ENCODE assay signal across 2 cellular contexts in the genomic region with DNA sequence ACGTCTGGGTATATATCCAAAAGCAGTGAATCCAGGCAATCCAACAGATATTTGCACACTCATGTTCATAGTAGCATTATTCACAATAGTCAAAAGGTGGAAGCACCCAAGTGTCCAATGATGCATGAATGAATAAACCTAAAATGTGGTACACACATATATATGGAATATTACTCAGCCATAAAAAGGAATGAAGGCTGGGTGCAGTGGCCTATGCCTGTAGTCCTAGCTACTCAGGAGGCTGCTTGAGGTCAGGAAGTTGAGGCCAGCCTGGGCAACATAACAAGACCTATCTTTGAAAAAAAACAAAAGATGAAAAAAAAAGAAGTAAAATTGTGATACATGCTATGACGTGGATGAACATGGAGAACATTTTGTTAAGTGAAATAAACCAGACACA.
TF ChIP-seq lines count a peak whose summit lies in the region.

No MANE protein-coding gene starts in this region.

TF ChIP-seq in HEK293, 187 proteins besides CTCF, POLR2A, EP300 and RAD21:
- TF ChIP-seq ZNF658 (tag by site-specific recombination; IDR thresholded peaks at IDR 0.05) (no peak), ZNF146 (tag by site-specific recombination; IDR thresholded peaks at IDR 0.05) (peak; percentile 63)
TF ChIP-seq in HEK293: peak in this region for 1.

TF ChIP-seq in endothelial cell of umbilical vein, 7 proteins besides CTCF, POLR2A, EP300 and RAD21:
- TF ChIP-seq EZH2 (IDR thresholded peaks at IDR 0.05; ENCODE audit: borderline replicate concordance, low read depth, low read length, severe bottlenecking), result no peak
- TF ChIP-seq FOS (IDR thresholded peaks at IDR 0.05; ENCODE audit: borderline replicate concordance, insufficient read depth, low read length), result no peak
